8 cellular contexts compared by ENCODE assay signal in the genomic region with DNA sequence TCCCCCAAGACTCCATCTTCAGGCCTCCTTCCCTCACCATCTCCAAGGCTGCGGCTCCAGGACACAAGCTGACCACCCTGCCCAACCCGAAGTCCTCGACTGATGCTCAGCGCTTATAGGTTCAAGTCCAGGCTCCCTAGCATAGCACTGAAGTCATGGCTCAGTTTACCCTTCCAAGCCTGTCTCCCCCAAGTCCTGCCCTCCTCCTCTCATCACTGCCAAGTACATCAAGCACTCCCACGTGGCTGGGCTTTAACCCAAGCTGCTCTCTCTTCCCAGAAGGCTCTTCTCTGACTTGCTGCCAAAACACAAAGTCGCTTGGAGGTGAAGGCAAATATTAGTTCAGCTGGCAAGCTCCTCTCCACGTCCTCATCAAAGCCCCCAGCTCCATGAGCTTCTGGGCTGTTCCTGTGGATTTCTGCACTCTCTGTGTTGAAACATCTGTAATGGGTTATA. TPM values are rescaled to one million over a fixed set of nuclear protein-coding genes. Genes with fewer than 3 reads are reported as not detected.
A peak's percentile ranks its signal among the peaks of the same experiment; 100 is the strongest.
DNase-seq lines count a peak whose midpoint lies in the region; ATAC-seq and TF ChIP-seq lines count a peak whose summit lies in the region.

No MANE protein-coding gene starts in this region.

- H3K4me3 Mint-ChIP-seq in activated T-helper 17 cell treated with anti-CD3 and anti-CD28 coated beads, Interleukin-2, amount 50 U/mL, for 72 hours: no peak overlapping the region

- H3K4me1 ChIP-seq in ascending aorta: peaks cover 0 to 33% of the 10 kb centered on the region in 2 donors
- peaks cover 10 to 39% of the 10 kb centered on the region in 2 donors for H3K4me1 ChIP-seq in thoracic aorta (ENCODE audit: control insufficient read depth in 1 of 2, low read depth in 2 of 2)

- no peaks in the 10 kb centered on the region for H3K9me3 ChIP-seq in ascending aorta
- H3K9me3 ChIP-seq in thoracic aorta: no peaks in the 10 kb centered on the region

- in situ Hi-C loops in KBM-7 (cut with MboI; ENCODE audit: low pct_unique_long_range_greater_than_20kb, low sequenced_read_pairs): no loop called here

- H3K27ac ChIP-seq in ascending aorta (peak overlapping the region; percentile 10 to 70), thoracic aorta (peak overlapping the region; percentile 40 to 54)

- H3K4me3 ChIP-seq in ascending aorta (no peak overlapping the region), thoracic aorta (no peak overlapping the region)

- no peaks in the 10 kb centered on the region for H3K9me3 Mint-ChIP-seq in activated T-helper 17 cell treated with anti-CD3 and anti-CD28 coated beads, Interleukin-2, amount 50 U/mL, for 72 hours

- intact Hi-C loops in ascending aorta (cut with DNase I): loop anchor here (10.0 kb wide), 1 partner anchor 1877 kb away; no protein-coding TSS in a partner anchor

- H3K27me3 ChIP-seq in ascending aorta: no peaks in the 10 kb centered on the region
- no peaks in the 10 kb centered on the region for H3K27me3 ChIP-seq in thoracic aorta (replicated peaks; ENCODE audit: insufficient read depth)

- H3K27ac Mint-ChIP-seq in activated T-helper 17 cell treated with anti-CD3 and anti-CD28 coated beads, Interleukin-2, amount 50 U/mL, for 72 hours: no peak overlapping the region

- TF ChIP-seq CTCF in ascending aorta (IDR thresholded peaks at IDR 0.05) (no peak), thoracic aorta (IDR thresholded peaks at IDR 0.05) (no peak)

- no peak for ATAC-seq in thoracic aorta (ENCODE audit: insufficient number of reproducible peaks, low FRiP score, low read depth)
- ATAC-seq in activated T-helper 17 cell treated with anti-CD3 and anti-CD28 coated beads, Interleukin-2, amount 50 U/mL, for 72 hours (replicated peaks): no peak

- peaks cover 7% of the 10 kb centered on the region for H3K4me1 Mint-ChIP-seq in activated T-helper 17 cell treated with anti-CD3 and anti-CD28 coated beads, Interleukin-2, amount 50 U/mL, for 72 hours

- DNase-seq in NCI-H1417 (lab: John Stamatoyannopoulos, UW) (peak; percentile 25 to 94 (median 76)), ascending aorta (ENCODE audit: low spot score in 2 of 2) (no peak), iris pigment epithelial cell (ENCODE audit: low read depth) (peak; percentile 84), thoracic aorta (ENCODE audit: low spot score) (no peak), LoVo (ENCODE audit: low spot score) (no peak), NCI-H187 (lab: John Stamatoyannopoulos, UW) (no peak), KBM-7 (no peak)

- H3K36me3 Mint-ChIP-seq in activated T-helper 17 cell treated with anti-CD3 and anti-CD28 coated beads, Interleukin-2, amount 50 U/mL, for 72 hours (ENCODE audit: low read depth): no peaks in the 10 kb centered on the region

- H3K27me3 Mint-ChIP-seq in activated T-helper 17 cell treated with anti-CD3 and anti-CD28 coated beads, Interleukin-2, amount 50 U/mL, for 72 hours: peaks cover 32% of the 10 kb centered on the region

- H3K36me3 ChIP-seq in ascending aorta (no peaks in the 10 kb centered on the region), thoracic aorta (no peaks in the 10 kb centered on the region)

RNA-seq across cellular contexts. Expression of a gene that starts 22.1 kb away (rescaled TPM):
- total RNA-seq in ascending aorta (47.0 TPM), thoracic aorta (10 to 100 TPM; 86.9 to 95.2 TPM)
- 100 to 1,000 TPM in 1 of 2 donors, 10 to 100 TPM in 1; 87.7 to 157 TPM for total RNA-seq in activated T-helper 17 cell treated with anti-CD3 and anti-CD28 coated beads, Interleukin-2, amount 50 U/mL, for 72 hours

RNA-seq across cellular contexts. Expression of a gene that starts 23.7 kb away (rescaled TPM):
- 0.75 TPM for total RNA-seq in ascending aorta
- 1 to 10 TPM; 3.4 to 7.8 TPM for total RNA-seq in thoracic aorta
- under 1 TPM; 0.80 to 0.82 TPM for total RNA-seq in activated T-helper 17 cell treated with anti-CD3 and anti-CD28 coated beads, Interleukin-2, amount 50 U/mL, for 72 hours

Comparison
In these comparisons a context has a peak if more than half of its experiments do, and no peak if none do; other contexts are left out.
1. DNase-seq: peak in NCI-H1417 (3 of 3) and iris pigment epithelial cell (single experiment); none in ascending aorta (0 of 2), thoracic aorta (single experiment), LoVo (single experiment), NCI-H187 (0 of 2) and KBM-7 (single experiment).